8 cellular contexts compared by ENCODE assay signal in the genomic region with DNA sequence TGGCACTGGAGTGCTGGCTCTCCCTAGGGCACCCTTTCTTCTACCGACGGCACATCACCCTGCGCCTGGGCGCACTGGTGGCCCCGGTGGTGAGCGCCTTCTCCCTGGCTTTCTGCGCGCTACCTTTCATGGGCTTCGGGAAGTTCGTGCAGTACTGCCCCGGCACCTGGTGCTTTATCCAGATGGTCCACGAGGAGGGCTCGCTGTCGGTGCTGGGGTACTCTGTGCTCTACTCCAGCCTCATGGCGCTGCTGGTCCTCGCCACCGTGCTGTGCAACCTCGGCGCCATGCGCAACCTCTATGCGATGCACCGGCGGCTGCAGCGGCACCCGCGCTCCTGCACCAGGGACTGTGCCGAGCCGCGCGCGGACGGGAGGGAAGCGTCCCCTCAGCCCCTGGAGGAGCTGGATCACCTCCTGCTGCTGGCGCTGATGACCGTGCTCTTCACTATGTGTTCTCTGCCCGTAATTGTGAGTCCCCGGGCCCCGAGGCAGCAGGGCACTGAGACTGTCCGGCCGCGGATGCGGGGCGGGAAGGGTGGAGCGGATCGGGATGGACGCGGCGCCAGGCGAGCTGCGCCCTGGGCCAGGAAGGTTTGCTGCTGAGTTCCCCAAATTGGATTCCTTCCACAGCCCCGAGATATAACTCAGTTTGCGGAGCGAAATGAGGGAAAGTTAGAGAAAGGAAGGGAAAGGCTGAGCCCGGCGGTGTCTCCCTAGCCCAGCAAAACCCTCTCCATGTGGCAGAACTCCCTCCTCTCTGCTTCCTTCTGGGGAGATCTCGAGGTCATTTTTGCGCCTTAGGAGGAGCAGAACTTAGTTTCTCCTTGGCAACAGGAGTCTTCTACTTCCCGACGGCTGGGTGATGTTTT. TPM values are rescaled to one million over a fixed set of nuclear protein-coding genes. Genes with fewer than 3 reads are reported as not detected.
A peak's percentile ranks its signal among the peaks of the same experiment; 100 is the strongest.
DNase-seq lines count a peak whose midpoint lies in the region; ATAC-seq and TF ChIP-seq lines count a peak whose summit lies in the region.

No MANE protein-coding gene starts in this region.

- peaks cover 6% of the 10 kb centered on the region for H4K20me1 ChIP-seq in osteoblast (ENCODE audit: insufficient read depth, low read length)

- peak in 1 of 10 experiments; percentile 2 for DNase-seq in CD4-positive, alpha-beta T cell
- peak; percentile 14 for DNase-seq in T-helper 9 cell
- no peak for DNase-seq in esophagus squamous epithelium (lab: John Stamatoyannopoulos, UW)
- no peak for DNase-seq in osteoblast (ENCODE audit: insufficient read length, low spot score, missing footprints)
- no peak for DNase-seq in occipital lobe (lab: John Stamatoyannopoulos, UW)
- DNase-seq in LoVo (ENCODE audit: low spot score) = no peak

- no peaks in the 10 kb centered on the region for H3K36me3 Mint-ChIP-seq in CD4-positive, alpha-beta T cell (ENCODE audit: low read depth)

- H3K4me3 Mint-ChIP-seq in CD4-positive, alpha-beta T cell = peak overlapping the region; percentile 92

- peak overlapping the region; percentile 74 for H2AFZ ChIP-seq in osteoblast (ENCODE audit: low read length)

- TF ChIP-seq POLR2A in esophagus squamous epithelium (IDR thresholded peaks at IDR 0.05) = no peak

- H3K4me3 ChIP-seq in esophagus squamous epithelium (peak overlapping the region; percentile 12 to 60 (median 49)), osteoblast (ENCODE audit: insufficient read depth, low read length) (peak overlapping the region; percentile 67)

- peaks cover 50% of the 10 kb centered on the region for H3K27me3 Mint-ChIP-seq in CD4-positive, alpha-beta T cell

- H3K79me2 ChIP-seq in osteoblast (ENCODE audit: insufficient read depth, low read length) = no peaks in the 10 kb centered on the region

- H3K27ac ChIP-seq in CD4-positive, alpha-beta T cell (ENCODE audit: low read depth, low read length) = no peak overlapping the region
- peak overlapping the region in 1 of 4 donors; percentile 50 for H3K27ac ChIP-seq in esophagus squamous epithelium
- H3K27ac ChIP-seq in osteoblast (ENCODE audit: low read depth, low read length) = no peak overlapping the region

- intact Hi-C loops in CD4-positive, alpha-beta T cell (cut with DNase I, micrococcal nuclease) = no loop called here
- intact Hi-C loops in esophagus squamous epithelium (cut with DNase I) = no loop called here

- H3K36me3 ChIP-seq in esophagus squamous epithelium (no peaks in the 10 kb centered on the region), osteoblast (ENCODE audit: insufficient read depth, low read length) (no peaks in the 10 kb centered on the region)

- POLR2A ChIA-PET in CD4-positive, alpha-beta T cell (lab: Charles Lee) = no interaction called here

- no peak for ATAC-seq in CD4-positive, alpha-beta T cell (ENCODE audit: poor library complexity)
- no peak for ATAC-seq in GM21619 (IDR thresholded peaks at IDR 0.05; ENCODE audit: unreplicated experiment)
- no peak for ATAC-seq in GM19397 (IDR thresholded peaks at IDR 0.05; ENCODE audit: unreplicated experiment)

- H3K27ac Mint-ChIP-seq in CD4-positive, alpha-beta T cell = no peak overlapping the region

- CTCF ChIA-PET in CD4-positive, alpha-beta T cell (lab: Charles Lee) = no interaction called here

- H3K9me3 ChIP-seq in CD4-positive, alpha-beta T cell (ENCODE audit: control insufficient read depth, low read length) = no peaks in the 10 kb centered on the region
- H3K9me3 ChIP-seq in esophagus squamous epithelium = no peaks in the 10 kb centered on the region
- no peaks in the 10 kb centered on the region for H3K9me3 ChIP-seq in osteoblast (ENCODE audit: low read depth, low read length)

- H3K4me1 ChIP-seq in esophagus squamous epithelium (peaks cover 6 to 35% (median 10%) of the 10 kb centered on the region in 3 donors), osteoblast (ENCODE audit: insufficient read depth, low read length) (peaks cover 31% of the 10 kb centered on the region)

- H3K4me2 ChIP-seq in osteoblast (ENCODE audit: insufficient read depth, low read length) = peak overlapping the region; percentile 83

- H3K27me3 ChIP-seq in CD4-positive, alpha-beta T cell (ENCODE audit: control insufficient read depth, insufficient read depth, low read length) = peaks cover 23% of the 10 kb centered on the region
- H3K27me3 ChIP-seq in esophagus squamous epithelium = peaks cover 0 to 47% (median 5%) of the 10 kb centered on the region in 4 donors
- peaks cover 19% of the 10 kb centered on the region for H3K27me3 ChIP-seq in osteoblast (ENCODE audit: insufficient read depth, low read length)

- H3K4me1 Mint-ChIP-seq in CD4-positive, alpha-beta T cell (ENCODE audit: low read depth) = peaks cover 35% of the 10 kb centered on the region

- 2 to 3% methylated on average over 13 to 28 of the region's 59 CpGs for WGBS in esophagus squamous epithelium, 2 donors

- no peaks in the 10 kb centered on the region for H3K9me3 Mint-ChIP-seq in CD4-positive, alpha-beta T cell

- no peak for TF ChIP-seq CTCF in CD4-positive, alpha-beta T cell (IDR thresholded peaks at IDR 0.05)
- TF ChIP-seq CTCF in esophagus squamous epithelium (IDR thresholded peaks at IDR 0.05) (no peak), osteoblast (IDR thresholded peaks at IDR 0.05; ENCODE audit: extremely low read depth, low read depth, low read length) (no peak)

RNA-seq across cellular contexts. Expression of gene PTGDR, which starts 0.9 kb away (rescaled TPM):
- total RNA-seq in CD4-positive, alpha-beta T cell = under 1 TPM; 0.20 to 0.41 TPM
- total RNA-seq in esophagus squamous epithelium = under 1 TPM in 1 of 4 donors, not detected in 3; 0.57 TPM
- total RNA-seq in osteoblast = 1.4 and 1.5 TPM in 2 replicates
- 0.31 TPM for total RNA-seq in occipital lobe

RNA-seq across cellular contexts. Expression of gene PTGER2, which starts 45.7 kb away (rescaled TPM):
- total RNA-seq in CD4-positive, alpha-beta T cell = 1 to 10 TPM; 4.3 to 4.8 TPM
- total RNA-seq in esophagus squamous epithelium (1 to 10 TPM in 2 of 4 donors, under 1 TPM in 1, not detected in 1; 0.31 to 2.5 (median 1.1) TPM), osteoblast (2.9 and 3.3 TPM in 2 replicates), occipital lobe (not detected)
